25 cellular contexts compared by ENCODE assay signal in genomic region chr9:131298816-131299215, GRCh38. TPM values are rescaled to one million over a fixed set of nuclear protein-coding genes. Genes with fewer than 3 reads are reported as not detected.
"Had no signal": no experiment of that assay in that cellular context is flagged by ENCODE, and none has a peak within 500 bp of the region (broad histone marks: within the 10 kb centered on the region; RNA-seq: fewer than 3 reads in every experiment).

No MANE protein-coding gene starts in this region.

- H3K36me3 ChIP-seq: Peyer's patch had no signal

- H3K9me3 ChIP-seq: ascending aorta, body of pancreas, Peyer's patch had no signal

- H3K4me3 ChIP-seq: ascending aorta, body of pancreas, Peyer's patch had no signal

- DNase-seq: activated CD4-positive, alpha-beta memory T cell treated with anti-CD3 and anti-CD28 coated beads for 36 hours; activated CD4-positive, alpha-beta T cell treated with anti-CD3 and anti-CD28 coated beads, Interleukin-2, amount 10 ng/mL, durations not matched to agents 7 days and 5 days; activated CD4-positive, CD25-positive, alpha-beta regulatory T cell treated with anti-CD3 and anti-CD28 coated beads, Interleukin-2, amount 50 U/mL, for 72 hours; activated CD8-positive, alpha-beta memory T cell treated with anti-CD3 and anti-CD28 coated beads for 24 hours; activated effector memory CD4-positive, alpha-beta T cell treated with anti-CD3 and anti-CD28 coated beads, Interleukin-2, amount 50 U/mL, for 16 hours; activated naive CD4-positive, alpha-beta T cell treated with Interleukin-2 at 50 U/mL for 16 hours; activated naive CD8-positive, alpha-beta T cell treated with anti-CD3 and anti-CD28 coated beads, Interleukin-2, amount 50 U/mL, for 24 hours; activated T-cell treated with anti-CD3 and anti-CD28 coated beads, Interleukin-2, amount 50 U/mL, for 4 hours; amniotic stem cell; body of pancreas; MM.1S; NCI-H1105 treated with DMSO at 0.1 percent for 48 hours; NCI-H1436 treated with DMSO at 0.1 percent for 48 hours; NCI-H187; NCI-H2081; NCI-H524; Peyer's patch; SIG-M5; T-helper 17 cell; T-helper 9 cell had no signal

- H3K27ac ChIP-seq: ascending aorta, body of pancreas, Peyer's patch, RWPE1 had no signal

- ATAC-seq: activated naive CD4-positive, alpha-beta T cell treated with anti-CD3 and anti-CD28 coated beads, Interleukin-2, amount 50 U/mL, for 72 hours; activated naive CD8-positive, alpha-beta T cell treated with anti-CD3 and anti-CD28 coated beads, Interleukin-2, amount 50 U/mL, for 24 hours; activated T-cell treated with anti-CD3 and anti-CD28 coated beads, Interleukin-2, amount 50 U/mL, for 4 hours; body of pancreas; T-helper 17 cell; WTC11 had no signal

- H3K27me3 ChIP-seq: ascending aorta, body of pancreas, Peyer's patch had no signal

- H3K4me1 ChIP-seq: ascending aorta, Peyer's patch had no signal

RNA-seq across cellular contexts. Expression of gene PLPP7, which starts 9.3 kb away (rescaled TPM):
- total RNA-seq: activated CD4-positive, alpha-beta memory T cell treated with anti-CD3 and anti-CD28 coated beads for 36 hours; activated T-cell treated with anti-CD3 and anti-CD28 coated beads, Interleukin-2, amount 50 U/mL, for 4 hours; bronchial epithelial cell had no signal
